ENCODE assay signal across 10 cellular contexts in the genomic region with DNA sequence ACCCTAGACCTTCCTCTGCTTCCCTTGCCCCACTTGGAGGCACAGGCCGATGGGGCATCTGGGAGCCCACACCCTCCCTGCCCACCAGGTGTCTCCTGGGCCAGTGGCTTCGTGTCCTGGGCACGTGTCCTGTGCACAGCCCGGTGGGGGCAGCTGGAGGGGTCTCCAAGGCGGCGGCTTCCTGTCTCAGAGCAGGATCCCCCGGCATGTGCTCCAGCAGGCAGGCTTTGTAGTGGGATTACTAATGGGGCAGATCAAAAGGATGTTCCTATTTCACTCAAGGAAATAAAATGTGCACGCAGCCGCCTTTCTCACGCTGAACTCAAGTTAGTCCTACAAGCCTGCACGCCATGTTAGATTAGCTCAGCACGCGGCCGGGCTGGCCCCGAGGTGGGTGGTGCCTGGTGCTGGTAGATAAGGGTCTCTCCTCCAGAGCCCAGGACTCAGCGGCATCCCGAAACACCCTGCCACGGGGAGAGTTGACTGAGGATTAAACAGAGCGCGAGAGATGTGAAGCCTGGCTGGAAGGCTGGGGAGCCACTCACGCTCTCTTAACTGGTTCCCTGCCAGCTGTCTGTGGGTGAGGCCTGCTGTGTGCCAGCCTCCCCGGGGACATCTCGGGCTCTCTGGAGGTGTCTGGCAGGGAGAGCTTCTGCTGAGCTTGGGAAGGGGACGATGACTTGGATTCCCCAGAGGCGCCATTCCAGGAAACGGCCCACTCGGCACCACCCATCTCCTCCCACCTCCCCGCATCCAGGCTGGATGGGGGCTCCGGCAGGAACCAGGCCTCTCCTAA.
DNase-seq lines count a peak whose midpoint lies in the region; ATAC-seq and TF ChIP-seq lines count a peak whose summit lies in the region.
"Had no signal": no experiment of that assay in that cellular context is flagged by ENCODE, and none has a peak within 500 bp of the region (broad histone marks: within the 10 kb centered on the region; RNA-seq: fewer than 3 reads in every experiment).

No MANE protein-coding gene starts in this region.

- H3K27me3 Mint-ChIP-seq in endothelial cell (ENCODE audit: unreplicated experiment) = peaks cover 11% of the 10 kb centered on the region
- H3K27me3 Mint-ChIP-seq in neural progenitor cell (ENCODE audit: insufficient read depth, low read depth) = peaks cover 11% of the 10 kb centered on the region
- no peaks in the 10 kb centered on the region for H3K27me3 Mint-ChIP-seq in naive thymus-derived CD8-positive, alpha-beta T cell

- no peak overlapping the region for H3K4me3 ChIP-seq in neural progenitor cell

- peaks cover 12% of the 10 kb centered on the region for H3K36me3 Mint-ChIP-seq in endothelial cell (ENCODE audit: low read depth, unreplicated experiment)
- H3K36me3 Mint-ChIP-seq in neural progenitor cell = peaks cover 11% of the 10 kb centered on the region
- peaks cover 0 to 7% (median 3%) of the 10 kb centered on the region in 3 donors for H3K36me3 Mint-ChIP-seq in naive thymus-derived CD8-positive, alpha-beta T cell

- H3K4me1 Mint-ChIP-seq in endothelial cell (ENCODE audit: unreplicated experiment) (no peaks in the 10 kb centered on the region), neural progenitor cell (peaks cover 66% of the 10 kb centered on the region)
- peaks cover 0 to 2% (median 0%) of the 10 kb centered on the region in 4 donors for H3K4me1 Mint-ChIP-seq in naive thymus-derived CD8-positive, alpha-beta T cell

- H3F3A ChIP-seq in neural progenitor cell (ENCODE audit: low read depth) = peaks cover 18% of the 10 kb centered on the region

- peaks cover 47% of the 10 kb centered on the region for H3K4me1 ChIP-seq in neural progenitor cell

- H3K36me3 ChIP-seq in neural progenitor cell = no peaks in the 10 kb centered on the region

- H4K20me1 ChIP-seq in neural progenitor cell (ENCODE audit: low read depth) = peaks cover 63% of the 10 kb centered on the region

- H3K4me2 ChIP-seq in neural progenitor cell = peak overlapping the region; percentile 42

- no peak overlapping the region for H3K9ac ChIP-seq in neural progenitor cell

- no peaks in the 10 kb centered on the region for H3K9me3 ChIP-seq in neural progenitor cell (ENCODE audit: low read depth)

- H3K27me3 ChIP-seq in neural progenitor cell = no peaks in the 10 kb centered on the region

- no peak overlapping the region for H2AFZ ChIP-seq in neural progenitor cell (replicated peaks)

- no peaks in the 10 kb centered on the region for H3K79me2 ChIP-seq in neural progenitor cell (ENCODE audit: low read depth)

- H3K27ac Mint-ChIP-seq in endothelial cell (ENCODE audit: unreplicated experiment) = peak overlapping the region; percentile 36
- peak overlapping the region; percentile 95 for H3K27ac Mint-ChIP-seq in neural progenitor cell
- H3K27ac Mint-ChIP-seq in naive thymus-derived CD8-positive, alpha-beta T cell = no peak overlapping the region

- TF ChIP-seq CTCF in endothelial cell (IDR thresholded peaks at IDR 0.05; ENCODE audit: unreplicated experiment) (no peak), neural progenitor cell (IDR thresholded peaks at IDR 0.05) (peak; percentile 6)

- peak overlapping the region; percentile 84 for H3K27ac ChIP-seq in neural progenitor cell

- ATAC-seq in HG02623 (IDR thresholded peaks at IDR 0.05; ENCODE audit: unreplicated experiment) (no peak), HG03280 (IDR thresholded peaks at IDR 0.05; ENCODE audit: unreplicated experiment) (no peak)
- no peak for ATAC-seq in naive thymus-derived CD8-positive, alpha-beta T cell
- ATAC-seq: PC-3 had no signal

- DNase-seq in Ammon's horn (ENCODE audit: low spot score) = peak; percentile 56
- DNase-seq in NCI-H2107 (lab: John Stamatoyannopoulos, UW) = peak; percentile 48
- no peak for DNase-seq in endothelial cell (ENCODE audit: low spot score)
- DNase-seq in neural progenitor cell (ENCODE audit: low spot score) = peak; percentile 73
- DNase-seq in effector CD4-positive, alpha-beta T cell = no peak
- no peak for DNase-seq in naive thymus-derived CD8-positive, alpha-beta T cell
- DNase-seq: PC-3; stimulated activated CD8-positive, alpha-beta memory T cell treated with anti-CD3 and anti-CD28 coated beads, Interleukin-4, amount 100 ng/mL, for 48 hours had no signal

- POLR2A ChIA-PET in naive thymus-derived CD8-positive, alpha-beta T cell (lab: Charles Lee) = no interaction called here

- H3K4me3 Mint-ChIP-seq in endothelial cell (ENCODE audit: unreplicated experiment) (no peak overlapping the region), neural progenitor cell (peak overlapping the region; percentile 53)
- H3K4me3 Mint-ChIP-seq in naive thymus-derived CD8-positive, alpha-beta T cell = no peak overlapping the region

- H3K9me3 Mint-ChIP-seq in endothelial cell (ENCODE audit: unreplicated experiment) (no peaks in the 10 kb centered on the region), neural progenitor cell (peaks cover 2% of the 10 kb centered on the region)
- peaks cover 0 to 4% (median 0%) of the 10 kb centered on the region in 9 donors for H3K9me3 Mint-ChIP-seq in naive thymus-derived CD8-positive, alpha-beta T cell

Comparison
In these comparisons a context has a peak if more than half of its experiments do, and no peak if none do; other contexts are left out.
1. DNase-seq: peak in Ammon's horn (single experiment), NCI-H2107 (single experiment) and neural progenitor cell (single experiment); none in endothelial cell (single experiment), effector CD4-positive, alpha-beta T cell (single experiment) and naive thymus-derived CD8-positive, alpha-beta T cell (0 of 10).
2. H3K27ac Mint-ChIP-seq: peak in endothelial cell (single experiment) and neural progenitor cell (single experiment); none in naive thymus-derived CD8-positive, alpha-beta T cell (0 of 10).